23 cellular contexts compared by ENCODE assay signal in genomic region chr15:73555080-73555479, GRCh38.
DNase-seq lines count a peak whose midpoint lies in the region; ATAC-seq, FAIRE-seq and TF ChIP-seq lines count a peak whose summit lies in the region.
"Had no signal": no experiment of that assay in that cellular context is flagged by ENCODE, and none has a peak within 500 bp of the region (broad histone marks: within the 10 kb centered on the region; RNA-seq: fewer than 3 reads in every experiment).

No MANE protein-coding gene starts in this region.

- TF ChIP-seq EP300 in HepG2 (IDR thresholded peaks at IDR 0.05; ENCODE audit: low read depth in 2 of 2, low read length in 2 of 2) (no peak), HepG2 (CRISPR knock-in tag; IDR thresholded peaks at IDR 0.05; ENCODE audit: borderline replicate concordance) (no peak)

- no TSS peak for BruUV-seq in HepG2 (replicated peaks; lab: Mats Ljungman, UMichigan)

- no peak for TF ChIP-seq RAD21 in HepG2 (CRISPR knock-in tag; IDR thresholded peaks at IDR 0.05)

- no peaks in the 10 kb centered on the region for H3K27me3 Mint-ChIP-seq in WTC11 (ENCODE audit: low read depth)
- H3K27me3 Mint-ChIP-seq: B cell; CD8-positive, alpha-beta memory T cell had no signal

- CTCF ChIA-PET in HepG2 (lab: Yijun Ruan, JAX; ENCODE audit: low intra/inter-chr PET ratio, low total read pairs): no interaction called here
- CTCF ChIA-PET in WTC11 (lab: Charles Lee): interaction anchor here (1.0 to 2.9 kb wide), 8 partner anchors 81 to 249 kb away, joined by 3 to 10 read pairs (median 4); no protein-coding TSS in a partner anchor

- intact Hi-C loops in HepG2 (cut with micrococcal nuclease; ENCODE audit: unreplicated experiment) (no loop called here), right lobe of liver (cut with DNase I) (loop anchor here in 1 of 2 donors (5.0 kb wide), 1 partner anchor 147 kb away; no protein-coding TSS in a partner anchor)

- POLR2A ChIA-PET in HepG2 (lab: Yijun Ruan, JAX) (no interaction called here), WTC11 (lab: Charles Lee) (no interaction called here)

- H3K4me3 Mint-ChIP-seq in WTC11: no peak overlapping the region
- H3K4me3 Mint-ChIP-seq: B cell; CD8-positive, alpha-beta memory T cell; HFFc6 had no signal

- H2BK5ac ChIP-seq in mesendoderm (ENCODE audit: low read length): no peak overlapping the region
- H2BK5ac ChIP-seq in mesenchymal stem cell (ENCODE audit: low read depth, low read length, poor library complexity, severe bottlenecking): no peak overlapping the region

- in situ Hi-C loops in HepG2 (cut with HindIII; ENCODE audit: extremely low pct_ligation_motif_present, low pct_unique_long_range_greater_than_20kb): no loop called here

- H3K27ac ChIP-seq in HepG2 (ENCODE audit: extremely low read length, insufficient read depth, low read length) (no peak overlapping the region), right lobe of liver (no peak overlapping the region), mesendoderm (ENCODE audit: low read depth, low read length) (no peak overlapping the region), Peyer's patch (no peak overlapping the region), mesenchymal stem cell (ENCODE audit: low read length, poor library complexity, severe bottlenecking) (no peak overlapping the region)
- H3K27ac ChIP-seq: BLaER1 treated with 17β-estradiol and CSF1 and Interleukin-3, amounts not matched to agents 10 nM and 100 nM; HL-60 had no signal

- no peak overlapping the region for H3K27ac Mint-ChIP-seq in WTC11
- H3K27ac Mint-ChIP-seq: B cell, HFFc6 had no signal

- no peak for FAIRE-seq in HepG2 (lab: Jason Lieb, UNC)
- FAIRE-seq: GM12892, GM18507 had no signal

- H3K79me1 ChIP-seq in mesendoderm (ENCODE audit: low read length) (no peaks in the 10 kb centered on the region), mesenchymal stem cell (replicated peaks; ENCODE audit: low read length, poor library complexity, severe bottlenecking) (peaks cover 8% of the 10 kb centered on the region)

- H4K5ac ChIP-seq in mesendoderm (ENCODE audit: low read length): no peak overlapping the region

- H3K9ac ChIP-seq in HepG2 (ENCODE audit: insufficient read depth, low read depth, low read length) (no peak overlapping the region), mesendoderm (ENCODE audit: low read length) (no peak overlapping the region), mesenchymal stem cell (ENCODE audit: low read length) (no peak overlapping the region)
- H3K9ac ChIP-seq: BLaER1 treated with 17β-estradiol and CSF1 and Interleukin-3, amounts not matched to agents 10 nM and 100 nM had no signal

- TF ChIP-seq CTCF in HepG2 (CRISPR knock-in tag; IDR thresholded peaks at IDR 0.05) (no peak), right lobe of liver (IDR thresholded peaks at IDR 0.05) (no peak), WTC11 (IDR thresholded peaks at IDR 0.05) (no peak), Peyer's patch (IDR thresholded peaks at IDR 0.05) (no peak)

- H3K79me2 ChIP-seq in HepG2 (ENCODE audit: insufficient read depth, low read length): no peaks in the 10 kb centered on the region
- H3K79me2 ChIP-seq in mesendoderm (ENCODE audit: control insufficient read depth, insufficient read depth, low read length): no peaks in the 10 kb centered on the region

- DNase-seq in HepG2 (ENCODE audit: low spot score): no peak
- DNase-seq in right lobe of liver: no peak
- no peak for DNase-seq in WTC11 (ENCODE audit: low spot score)
- peak; percentile 25 for DNase-seq in mesendoderm
- DNase-seq in Peyer's patch: no peak
- no peak for DNase-seq in mesenchymal stem cell
- no peak for DNase-seq in GF-D8 (lab: John Stamatoyannopoulos, UW)
- DNase-seq: CD8-positive, alpha-beta memory T cell; COR-L47; DMS 273 treated with DMSO at 0.1 percent for 48 hours; DMS53; DND-41; EL; GOT3; H7; HFFc6; IMR-90 had no signal

- no peak for TF ChIP-seq POLR2A in HepG2 (IDR thresholded peaks at IDR 0.05; ENCODE audit: insufficient read depth in 1 of 2, low read depth in 2 of 2, low read length in 2 of 2)
- no peak for TF ChIP-seq POLR2A in right lobe of liver (IDR thresholded peaks at IDR 0.05)
- TF ChIP-seq POLR2A in Peyer's patch (IDR thresholded peaks at IDR 0.05): no peak

- H2BK15ac ChIP-seq in mesendoderm (replicated peaks; ENCODE audit: low read depth): no peak overlapping the region
- H2BK15ac ChIP-seq in mesenchymal stem cell (ENCODE audit: low read depth, poor library complexity, severe bottlenecking): no peak overlapping the region

- no peak overlapping the region for H3K18ac ChIP-seq in mesendoderm (ENCODE audit: low read length)
- H3K18ac ChIP-seq in mesenchymal stem cell (ENCODE audit: low read depth in 1 of 2, low read length in 2 of 2): no peak overlapping the region

- no peak overlapping the region for H3K4me3 ChIP-seq in HepG2 (replicated peaks in 1 of 3; ENCODE audit: insufficient read depth in 1 of 3, low read depth in 2 of 3, low read length in 3 of 3)
- no peak overlapping the region for H3K4me3 ChIP-seq in right lobe of liver
- no peak overlapping the region for H3K4me3 ChIP-seq in mesendoderm (ENCODE audit: low read length)
- no peak overlapping the region for H3K4me3 ChIP-seq in Peyer's patch
- H3K4me3 ChIP-seq in mesenchymal stem cell (ENCODE audit: insufficient read depth in 1 of 2, low read depth in 1 of 2, low read length in 2 of 2): no peak overlapping the region
- H3K4me3 ChIP-seq: BLaER1 treated with 17β-estradiol and CSF1 and Interleukin-3, amounts not matched to agents 10 nM and 100 nM had no signal

- WGBS in HepG2 (ENCODE audit: low lambda C conversion rate): 97% methylated on average over 2 of the region's 4 CpGs
- 87% methylated on average over 3 of the region's 4 CpGs for WGBS in right lobe of liver (ENCODE audit: insufficient coverage, low coverage, low lambda C conversion rate, missing lambda C conversion rate)
- no CpG with 5 or more reads among the region's 4 CpGs for WGBS in mesendoderm (ENCODE audit: extremely low coverage, insufficient coverage, low lambda C conversion rate)
- 95% methylated on average over 4 of the region's 4 CpGs for WGBS in mesenchymal stem cell

- H4K8ac ChIP-seq in mesendoderm (ENCODE audit: low read depth, low read length) (no peak overlapping the region), mesenchymal stem cell (ENCODE audit: low read length) (no peak overlapping the region)

- no peaks in the 10 kb centered on the region for H4K20me1 ChIP-seq in HepG2 (ENCODE audit: insufficient read depth, low read length)

- no peak overlapping the region for H3K56ac ChIP-seq in mesendoderm (ENCODE audit: low read length)

- H3K36me3 Mint-ChIP-seq in WTC11: peaks cover 12% of the 10 kb centered on the region

- H3K4me1 ChIP-seq in HepG2 (ENCODE audit: insufficient read depth, low read length) (no peaks in the 10 kb centered on the region), right lobe of liver (no peaks in the 10 kb centered on the region), mesendoderm (ENCODE audit: control insufficient read depth, low read depth, low read length) (peaks cover 8% of the 10 kb centered on the region), Peyer's patch (no peaks in the 10 kb centered on the region), mesenchymal stem cell (ENCODE audit: control insufficient read depth, insufficient read depth, low read depth, low read length) (no peaks in the 10 kb centered on the region)

- H3K4me2 ChIP-seq in HepG2 (ENCODE audit: low read depth, low read length): no peak overlapping the region
- no peak overlapping the region for H3K4me2 ChIP-seq in mesendoderm (ENCODE audit: low read length)
- H3K4me2 ChIP-seq in mesenchymal stem cell (ENCODE audit: low read length, poor library complexity, severe bottlenecking): no peak overlapping the region

- H2AFZ ChIP-seq in HepG2 (ENCODE audit: low read length) (no peak overlapping the region), mesenchymal stem cell (ENCODE audit: low read depth, low read length) (no peak overlapping the region)

- H3K4me1 Mint-ChIP-seq in WTC11: peaks cover 31% of the 10 kb centered on the region
- H3K4me1 Mint-ChIP-seq: B cell; CD8-positive, alpha-beta memory T cell had no signal

- ATAC-seq in HepG2: no peak
- ATAC-seq in right lobe of liver: no peak
- ATAC-seq in WTC11: peak; percentile 51; the same call in 1 of the 2 replicates
- ATAC-seq: HCT116 had no signal

- no peak overlapping the region for H2BK12ac ChIP-seq in mesenchymal stem cell (ENCODE audit: low read length in 2 of 2)

- H3K36me3 ChIP-seq in HepG2 (replicated peaks in 1 of 2; ENCODE audit: control insufficient read depth in 1 of 2, insufficient read depth in 2 of 2, low read length in 2 of 2) (peaks cover 1 to 17% of the 10 kb centered on the region in 2 experiments; a peak in 4 of 5 replicates), right lobe of liver (peaks cover 0 to 23% (median 6%) of the 10 kb centered on the region in 4 donors), mesendoderm (ENCODE audit: control insufficient read depth, insufficient read depth, low read length) (peaks cover 2% of the 10 kb centered on the region), Peyer's patch (peaks cover 0 to 33% (median 0%) of the 10 kb centered on the region in 3 donors), mesenchymal stem cell (ENCODE audit: control insufficient read depth in 1 of 2, insufficient read depth in 2 of 2, low read depth in 1 of 2, low read length in 2 of 2) (peaks cover 20 to 60% of the 10 kb centered on the region in 2 experiments)

- H3K14ac ChIP-seq in mesenchymal stem cell (ENCODE audit: low read length in 2 of 2): no peak overlapping the region

- H2AK5ac ChIP-seq in mesendoderm (ENCODE audit: low read length): no peak overlapping the region
- no peak overlapping the region for H2AK5ac ChIP-seq in mesenchymal stem cell (ENCODE audit: low read length, severe bottlenecking)

- H3K4ac ChIP-seq in mesendoderm (ENCODE audit: low read depth, low read length) (no peak overlapping the region), mesenchymal stem cell (ENCODE audit: low read depth in 1 of 2, low read length in 2 of 2) (no peak overlapping the region)

- H3K9me3 Mint-ChIP-seq in WTC11: no peaks in the 10 kb centered on the region
- H3K9me3 Mint-ChIP-seq: CD8-positive, alpha-beta memory T cell; HFFc6 had no signal

- H3K9me3 ChIP-seq in HepG2 (ENCODE audit: low read length): no peaks in the 10 kb centered on the region
- H3K9me3 ChIP-seq in right lobe of liver: no peaks in the 10 kb centered on the region
- no peaks in the 10 kb centered on the region for H3K9me3 ChIP-seq in Peyer's patch
- no peaks in the 10 kb centered on the region for H3K9me3 ChIP-seq in mesenchymal stem cell (ENCODE audit: control insufficient read depth, low read length)
- H3K9me3 ChIP-seq: BLaER1 treated with 17β-estradiol and CSF1 and Interleukin-3, amounts not matched to agents 10 nM and 100 nM had no signal

- H3K27me3 ChIP-seq in HepG2 (ENCODE audit: control insufficient read depth in 1 of 2, insufficient read depth in 2 of 2, low read length in 2 of 2) (no peaks in the 10 kb centered on the region), right lobe of liver (no peaks in the 10 kb centered on the region), mesendoderm (ENCODE audit: insufficient read depth, low read length, poor library complexity) (no peaks in the 10 kb centered on the region), Peyer's patch (no peaks in the 10 kb centered on the region), mesenchymal stem cell (ENCODE audit: control insufficient read depth in 1 of 2, insufficient read depth in 1 of 2, low read length in 2 of 2) (no peaks in the 10 kb centered on the region)
- H3K27me3 ChIP-seq: BLaER1 treated with 17β-estradiol and CSF1 and Interleukin-3, amounts not matched to agents 10 nM and 100 nM had no signal

- H4K91ac ChIP-seq in mesenchymal stem cell (ENCODE audit: low read length): no peak overlapping the region

- H2BK120ac ChIP-seq in mesendoderm (ENCODE audit: low read depth, low read length): no peak overlapping the region
- H2BK120ac ChIP-seq in mesenchymal stem cell (ENCODE audit: low read depth, low read length): no peak overlapping the region

- H3K23ac ChIP-seq in mesendoderm (ENCODE audit: low read length) (no peak overlapping the region), mesenchymal stem cell (ENCODE audit: low read length in 2 of 2) (no peak overlapping the region)
